8 cellular contexts compared by ENCODE assay signal in genomic region chr9:16191691-16192402, GRCh38.
DNase-seq lines count a peak whose midpoint lies in the region; ATAC-seq, FAIRE-seq and TF ChIP-seq lines count a peak whose summit lies in the region.

No MANE protein-coding gene starts in this region.

- H3K27ac ChIP-seq in Peyer's patch, result no peak overlapping the region
- no peak overlapping the region for H3K27ac ChIP-seq in left lung

- H3K9me3 ChIP-seq in Peyer's patch (no peaks in the 10 kb centered on the region), left lung (no peaks in the 10 kb centered on the region)

- peak in 5 of 6 experiments; percentile 14 to 75 (median 74) for TF ChIP-seq CTCF in Peyer's patch (IDR thresholded peaks at IDR 0.05)
- TF ChIP-seq CTCF in left lung (IDR thresholded peaks at IDR 0.05), result peak; percentile 66 to 67

- peak; percentile 62 for DNase-seq in Ammon's horn (ENCODE audit: low spot score)
- no peak for DNase-seq in GM18507 (ENCODE audit: extremely low spot score, insufficient read length, low read depth)
- DNase-seq in HS-5 (ENCODE audit: low read depth), result peak; percentile 70
- peak; percentile 20 to 84 (median 80) for DNase-seq in Peyer's patch
- DNase-seq in cerebellar cortex (ENCODE audit: low spot score), result peak; percentile 48
- DNase-seq in left lung, result peak; percentile 66 to 88
- peak; percentile 12 for DNase-seq in stimulated activated CD8-positive, alpha-beta memory T cell treated with anti-CD3 and anti-CD28 coated beads, Interleukin-4, amount 100 ng/mL, for 24 hours (ENCODE audit: low read depth)
- DNase-seq in activated effector memory CD4-positive, alpha-beta T cell treated with anti-CD3 and anti-CD28 coated beads, Interleukin-2, amount 50 U/mL, for 16 hours, result no peak

- H3K27me3 ChIP-seq in Peyer's patch (no peaks in the 10 kb centered on the region), left lung (no peaks in the 10 kb centered on the region)

- intact Hi-C loops in left lung (cut with DNase I), result no loop called here

- no peaks in the 10 kb centered on the region for H3K36me3 ChIP-seq in Peyer's patch
- H3K36me3 ChIP-seq in left lung, result no peaks in the 10 kb centered on the region

- H3K4me3 ChIP-seq in Peyer's patch, result no peak overlapping the region
- no peak overlapping the region for H3K4me3 ChIP-seq in left lung

- H3K4me1 ChIP-seq in Peyer's patch, result peaks cover 0 to 10% (median 0%) of the 10 kb centered on the region in 4 donors
- H3K4me1 ChIP-seq in left lung, result peaks cover 0 to 5% of the 10 kb centered on the region in 2 donors

- no peak for TF ChIP-seq POLR2A in Peyer's patch (IDR thresholded peaks at IDR 0.05)

- ATAC-seq in left lung, result peak; percentile 99

- peak; percentile 5 for FAIRE-seq in GM18507 (lab: Jason Lieb, UNC)

Comparison
In these comparisons a context has a peak if more than half of its experiments do, and no peak if none do; other contexts are left out.
1. DNase-seq: peak in Ammon's horn (single experiment), HS-5 (single experiment), Peyer's patch (3 of 3), cerebellar cortex (single experiment), left lung (2 of 2) and stimulated activated CD8-positive, alpha-beta memory T cell treated with anti-CD3 and anti-CD28 coated beads, Interleukin-4, amount 100 ng/mL, for 24 hours (single experiment); none in GM18507 (single experiment) and activated effector memory CD4-positive, alpha-beta T cell treated with anti-CD3 and anti-CD28 coated beads, Interleukin-2, amount 50 U/mL, for 16 hours (single experiment).